ENCODE assay signal across 1 cellular context in the genomic region with DNA sequence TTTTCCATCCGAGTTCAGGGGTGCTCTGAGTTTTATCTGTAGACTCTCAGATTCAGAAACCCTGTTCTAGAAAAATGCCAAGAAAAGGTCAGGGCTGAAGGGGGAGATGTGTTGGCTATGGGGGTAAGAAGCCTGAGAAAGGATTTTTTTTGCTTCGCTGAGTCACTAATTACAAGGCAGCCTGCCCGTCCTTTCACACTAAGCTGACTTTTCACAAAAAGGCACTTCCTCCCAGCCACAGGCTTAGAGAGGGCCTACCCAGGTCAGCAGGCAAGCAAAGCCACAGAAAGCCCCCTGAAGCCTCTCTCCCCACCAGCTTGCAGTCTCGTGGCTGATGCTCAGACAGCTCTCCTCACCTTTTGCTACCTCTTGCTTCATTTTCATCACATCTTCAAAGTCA.
TF ChIP-seq lines count a peak whose summit lies in the region.

No MANE protein-coding gene starts in this region.

TF ChIP-seq in GM12878, 131 proteins besides CTCF, POLR2A, EP300 and RAD21 (continued from another document and continues in another):
- TF ChIP-seq, protein P1, sequence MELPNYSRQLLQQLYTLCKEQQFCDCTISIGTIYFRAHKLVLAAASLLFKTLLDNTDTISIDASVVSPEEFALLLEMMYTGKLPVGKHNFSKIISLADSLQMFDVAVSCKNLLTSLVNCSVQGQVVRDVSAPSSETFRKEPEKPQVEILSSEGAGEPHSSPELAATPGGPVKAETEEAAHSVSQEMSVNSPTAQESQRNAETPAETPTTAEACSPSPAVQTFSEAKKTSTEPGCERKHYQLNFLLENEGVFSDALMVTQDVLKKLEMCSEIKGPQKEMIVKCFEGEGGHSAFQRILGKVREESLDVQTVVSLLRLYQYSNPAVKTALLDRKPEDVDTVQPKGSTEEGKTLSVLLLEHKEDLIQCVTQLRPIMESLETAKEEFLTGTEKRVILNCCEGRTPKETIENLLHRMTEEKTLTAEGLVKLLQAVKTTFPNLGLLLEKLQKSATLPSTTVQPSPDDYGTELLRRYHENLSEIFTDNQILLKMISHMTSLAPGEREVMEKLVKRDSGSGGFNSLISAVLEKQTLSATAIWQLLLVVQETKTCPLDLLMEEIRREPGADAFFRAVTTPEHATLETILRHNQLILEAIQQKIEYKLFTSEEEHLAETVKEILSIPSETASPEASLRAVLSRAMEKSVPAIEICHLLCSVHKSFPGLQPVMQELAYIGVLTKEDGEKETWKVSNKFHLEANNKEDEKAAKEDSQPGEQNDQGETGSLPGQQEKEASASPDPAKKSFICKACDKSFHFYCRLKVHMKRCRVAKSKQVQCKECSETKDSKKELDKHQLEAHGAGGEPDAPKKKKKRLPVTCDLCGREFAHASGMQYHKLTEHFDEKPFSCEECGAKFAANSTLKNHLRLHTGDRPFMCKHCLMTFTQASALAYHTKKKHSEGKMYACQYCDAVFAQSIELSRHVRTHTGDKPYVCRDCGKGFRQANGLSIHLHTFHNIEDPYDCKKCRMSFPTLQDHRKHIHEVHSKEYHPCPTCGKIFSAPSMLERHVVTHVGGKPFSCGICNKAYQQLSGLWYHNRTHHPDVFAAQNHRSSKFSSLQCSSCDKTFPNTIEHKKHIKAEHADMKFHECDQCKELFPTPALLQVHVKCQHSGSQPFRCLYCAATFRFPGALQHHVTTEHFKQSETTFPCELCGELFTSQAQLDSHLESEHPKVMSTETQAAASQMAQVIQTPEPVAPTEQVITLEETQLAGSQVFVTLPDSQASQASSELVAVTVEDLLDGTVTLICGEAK (IDR thresholded peaks at IDR 0.05; ENCODE audit: borderline replicate concordance): no peak
- TF ChIP-seq, protein P2, sequence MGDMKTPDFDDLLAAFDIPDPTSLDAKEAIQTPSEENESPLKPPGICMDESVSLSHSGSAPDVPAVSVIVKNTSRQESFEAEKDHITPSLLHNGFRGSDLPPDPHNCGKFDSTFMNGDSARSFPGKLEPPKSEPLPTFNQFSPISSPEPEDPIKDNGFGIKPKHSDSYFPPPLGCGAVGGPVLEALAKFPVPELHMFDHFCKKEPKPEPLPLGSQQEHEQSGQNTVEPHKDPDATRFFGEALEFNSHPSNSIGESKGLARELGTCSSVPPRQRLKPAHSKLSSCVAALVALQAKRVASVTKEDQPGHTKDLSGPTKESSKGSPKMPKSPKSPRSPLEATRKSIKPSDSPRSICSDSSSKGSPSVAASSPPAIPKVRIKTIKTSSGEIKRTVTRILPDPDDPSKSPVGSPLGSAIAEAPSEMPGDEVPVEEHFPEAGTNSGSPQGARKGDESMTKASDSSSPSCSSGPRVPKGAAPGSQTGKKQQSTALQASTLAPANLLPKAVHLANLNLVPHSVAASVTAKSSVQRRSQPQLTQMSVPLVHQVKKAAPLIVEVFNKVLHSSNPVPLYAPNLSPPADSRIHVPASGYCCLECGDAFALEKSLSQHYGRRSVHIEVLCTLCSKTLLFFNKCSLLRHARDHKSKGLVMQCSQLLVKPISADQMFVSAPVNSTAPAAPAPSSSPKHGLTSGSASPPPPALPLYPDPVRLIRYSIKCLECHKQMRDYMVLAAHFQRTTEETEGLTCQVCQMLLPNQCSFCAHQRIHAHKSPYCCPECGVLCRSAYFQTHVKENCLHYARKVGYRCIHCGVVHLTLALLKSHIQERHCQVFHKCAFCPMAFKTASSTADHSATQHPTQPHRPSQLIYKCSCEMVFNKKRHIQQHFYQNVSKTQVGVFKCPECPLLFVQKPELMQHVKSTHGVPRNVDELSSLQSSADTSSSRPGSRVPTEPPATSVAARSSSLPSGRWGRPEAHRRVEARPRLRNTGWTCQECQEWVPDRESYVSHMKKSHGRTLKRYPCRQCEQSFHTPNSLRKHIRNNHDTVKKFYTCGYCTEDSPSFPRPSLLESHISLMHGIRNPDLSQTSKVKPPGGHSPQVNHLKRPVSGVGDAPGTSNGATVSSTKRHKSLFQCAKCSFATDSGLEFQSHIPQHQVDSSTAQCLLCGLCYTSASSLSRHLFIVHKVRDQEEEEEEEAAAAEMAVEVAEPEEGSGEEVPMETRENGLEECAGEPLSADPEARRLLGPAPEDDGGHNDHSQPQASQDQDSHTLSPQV (IDR thresholded peaks at IDR 0.05): no peak
- TF ChIP-seq TAF1 (IDR thresholded peaks at IDR 0.05; ENCODE audit: borderline replicate concordance, low read depth, low read length) (no peak), MYB (IDR thresholded peaks at IDR 0.05; ENCODE audit: borderline replicate concordance, low read depth, low read length) (no peak), IKZF1 (conservative IDR thresholded peaks at IDR 0.05) (peak; percentile 25; the same call in 1 of the 2 replicates), SUPT20H (IDR thresholded peaks at IDR 0.05; ENCODE audit: borderline replicate concordance, control insufficient read depth, low read depth, low read length) (no peak), SUZ12 (IDR thresholded peaks at IDR 0.05; ENCODE audit: unreplicated experiment) (no peak), YY1 (IDR thresholded peaks at IDR 0.05; ENCODE audit: low read depth, low read length) (no peak), CBX3 (IDR thresholded peaks at IDR 0.05; ENCODE audit: borderline replicate concordance, low read depth) (no peak), SMARCA5 (IDR thresholded peaks at IDR 0.05) (peak; percentile 35; the same call in 1 of the 2 replicates), PAX8 (IDR thresholded peaks at IDR 0.05) (no peak), CBFB (IDR thresholded peaks at IDR 0.05; ENCODE audit: low read depth) (no peak), HDAC6 (IDR thresholded peaks at IDR 0.05; ENCODE audit: unreplicated experiment) (no peak), PML (IDR thresholded peaks at IDR 0.05; ENCODE audit: low read length) (no peak), SRF (IDR thresholded peaks at IDR 0.05; ENCODE audit: low read depth in 2 of 2, low read length in 2 of 2) (no peak), FOXK2 (IDR thresholded peaks at IDR 0.05) (no peak), HDGF (IDR thresholded peaks at IDR 0.05) (no peak), SIN3A (IDR thresholded peaks at IDR 0.05; ENCODE audit: low read depth, low read length) (no peak), CEBPB (IDR thresholded peaks at IDR 0.05; ENCODE audit: borderline replicate concordance in 1 of 2, low read depth in 2 of 2, low read length in 2 of 2) (no peak; a peak in 1 of 4 replicates), MTA3 (IDR thresholded peaks at IDR 0.05; ENCODE audit: borderline replicate concordance, low read length) (no peak), BRCA1 (IDR thresholded peaks at IDR 0.05; ENCODE audit: low read depth, low read length) (no peak), RAD51 (IDR thresholded peaks at IDR 0.05) (no peak), ZNF274 (IDR thresholded peaks at IDR 0.05; ENCODE audit: insufficient read depth, insufficient read length) (no peak), TCF12 (IDR thresholded peaks at IDR 0.05; ENCODE audit: low read depth, low read length) (no peak)
- TF ChIP-seq, protein P3, sequence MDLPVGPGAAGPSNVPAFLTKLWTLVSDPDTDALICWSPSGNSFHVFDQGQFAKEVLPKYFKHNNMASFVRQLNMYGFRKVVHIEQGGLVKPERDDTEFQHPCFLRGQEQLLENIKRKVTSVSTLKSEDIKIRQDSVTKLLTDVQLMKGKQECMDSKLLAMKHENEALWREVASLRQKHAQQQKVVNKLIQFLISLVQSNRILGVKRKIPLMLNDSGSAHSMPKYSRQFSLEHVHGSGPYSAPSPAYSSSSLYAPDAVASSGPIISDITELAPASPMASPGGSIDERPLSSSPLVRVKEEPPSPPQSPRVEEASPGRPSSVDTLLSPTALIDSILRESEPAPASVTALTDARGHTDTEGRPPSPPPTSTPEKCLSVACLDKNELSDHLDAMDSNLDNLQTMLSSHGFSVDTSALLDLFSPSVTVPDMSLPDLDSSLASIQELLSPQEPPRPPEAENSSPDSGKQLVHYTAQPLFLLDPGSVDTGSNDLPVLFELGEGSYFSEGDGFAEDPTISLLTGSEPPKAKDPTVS (IDR thresholded peaks at IDR 0.05; ENCODE audit: low read depth, low read length): no peak
- TF ChIP-seq, protein P4, sequence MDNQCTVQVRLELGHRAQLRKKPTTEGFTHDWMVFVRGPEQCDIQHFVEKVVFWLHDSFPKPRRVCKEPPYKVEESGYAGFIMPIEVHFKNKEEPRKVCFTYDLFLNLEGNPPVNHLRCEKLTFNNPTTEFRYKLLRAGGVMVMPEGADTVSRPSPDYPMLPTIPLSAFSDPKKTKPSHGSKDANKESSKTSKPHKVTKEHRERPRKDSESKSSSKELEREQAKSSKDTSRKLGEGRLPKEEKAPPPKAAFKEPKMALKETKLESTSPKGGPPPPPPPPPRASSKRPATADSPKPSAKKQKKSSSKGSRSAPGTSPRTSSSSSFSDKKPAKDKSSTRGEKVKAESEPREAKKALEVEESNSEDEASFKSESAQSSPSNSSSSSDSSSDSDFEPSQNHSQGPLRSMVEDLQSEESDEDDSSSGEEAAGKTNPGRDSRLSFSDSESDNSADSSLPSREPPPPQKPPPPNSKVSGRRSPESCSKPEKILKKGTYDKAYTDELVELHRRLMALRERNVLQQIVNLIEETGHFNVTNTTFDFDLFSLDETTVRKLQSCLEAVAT (IDR thresholded peaks at IDR 0.05): no peak
- TF ChIP-seq, protein P5, sequence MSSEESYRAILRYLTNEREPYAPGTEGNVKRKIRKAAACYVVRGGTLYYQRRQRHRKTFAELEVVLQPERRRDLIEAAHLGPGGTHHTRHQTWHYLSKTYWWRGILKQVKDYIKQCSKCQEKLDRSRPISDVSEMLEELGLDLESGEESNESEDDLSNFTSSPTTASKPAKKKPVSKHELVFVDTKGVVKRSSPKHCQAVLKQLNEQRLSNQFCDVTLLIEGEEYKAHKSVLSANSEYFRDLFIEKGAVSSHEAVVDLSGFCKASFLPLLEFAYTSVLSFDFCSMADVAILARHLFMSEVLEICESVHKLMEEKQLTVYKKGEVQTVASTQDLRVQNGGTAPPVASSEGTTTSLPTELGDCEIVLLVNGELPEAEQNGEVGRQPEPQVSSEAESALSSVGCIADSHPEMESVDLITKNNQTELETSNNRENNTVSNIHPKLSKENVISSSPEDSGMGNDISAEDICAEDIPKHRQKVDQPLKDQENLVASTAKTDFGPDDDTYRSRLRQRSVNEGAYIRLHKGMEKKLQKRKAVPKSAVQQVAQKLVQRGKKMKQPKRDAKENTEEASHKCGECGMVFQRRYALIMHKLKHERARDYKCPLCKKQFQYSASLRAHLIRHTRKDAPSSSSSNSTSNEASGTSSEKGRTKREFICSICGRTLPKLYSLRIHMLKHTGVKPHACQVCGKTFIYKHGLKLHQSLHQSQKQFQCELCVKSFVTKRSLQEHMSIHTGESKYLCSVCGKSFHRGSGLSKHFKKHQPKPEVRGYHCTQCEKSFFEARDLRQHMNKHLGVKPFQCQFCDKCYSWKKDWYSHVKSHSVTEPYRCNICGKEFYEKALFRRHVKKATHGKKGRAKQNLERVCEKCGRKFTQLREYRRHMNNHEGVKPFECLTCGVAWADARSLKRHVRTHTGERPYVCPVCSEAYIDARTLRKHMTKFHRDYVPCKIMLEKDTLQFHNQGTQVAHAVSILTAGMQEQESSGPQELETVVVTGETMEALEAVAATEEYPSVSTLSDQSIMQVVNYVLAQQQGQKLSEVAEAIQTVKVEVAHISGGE (CRISPR knock-in tag; IDR thresholded peaks at IDR 0.05): no peak
- TF ChIP-seq, protein P6, sequence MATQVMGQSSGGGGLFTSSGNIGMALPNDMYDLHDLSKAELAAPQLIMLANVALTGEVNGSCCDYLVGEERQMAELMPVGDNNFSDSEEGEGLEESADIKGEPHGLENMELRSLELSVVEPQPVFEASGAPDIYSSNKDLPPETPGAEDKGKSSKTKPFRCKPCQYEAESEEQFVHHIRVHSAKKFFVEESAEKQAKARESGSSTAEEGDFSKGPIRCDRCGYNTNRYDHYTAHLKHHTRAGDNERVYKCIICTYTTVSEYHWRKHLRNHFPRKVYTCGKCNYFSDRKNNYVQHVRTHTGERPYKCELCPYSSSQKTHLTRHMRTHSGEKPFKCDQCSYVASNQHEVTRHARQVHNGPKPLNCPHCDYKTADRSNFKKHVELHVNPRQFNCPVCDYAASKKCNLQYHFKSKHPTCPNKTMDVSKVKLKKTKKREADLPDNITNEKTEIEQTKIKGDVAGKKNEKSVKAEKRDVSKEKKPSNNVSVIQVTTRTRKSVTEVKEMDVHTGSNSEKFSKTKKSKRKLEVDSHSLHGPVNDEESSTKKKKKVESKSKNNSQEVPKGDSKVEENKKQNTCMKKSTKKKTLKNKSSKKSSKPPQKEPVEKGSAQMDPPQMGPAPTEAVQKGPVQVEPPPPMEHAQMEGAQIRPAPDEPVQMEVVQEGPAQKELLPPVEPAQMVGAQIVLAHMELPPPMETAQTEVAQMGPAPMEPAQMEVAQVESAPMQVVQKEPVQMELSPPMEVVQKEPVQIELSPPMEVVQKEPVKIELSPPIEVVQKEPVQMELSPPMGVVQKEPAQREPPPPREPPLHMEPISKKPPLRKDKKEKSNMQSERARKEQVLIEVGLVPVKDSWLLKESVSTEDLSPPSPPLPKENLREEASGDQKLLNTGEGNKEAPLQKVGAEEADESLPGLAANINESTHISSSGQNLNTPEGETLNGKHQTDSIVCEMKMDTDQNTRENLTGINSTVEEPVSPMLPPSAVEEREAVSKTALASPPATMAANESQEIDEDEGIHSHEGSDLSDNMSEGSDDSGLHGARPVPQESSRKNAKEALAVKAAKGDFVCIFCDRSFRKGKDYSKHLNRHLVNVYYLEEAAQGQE (IDR thresholded peaks at IDR 0.05; ENCODE audit: low read depth, low read length): no peak
- TF ChIP-seq, protein P7, sequence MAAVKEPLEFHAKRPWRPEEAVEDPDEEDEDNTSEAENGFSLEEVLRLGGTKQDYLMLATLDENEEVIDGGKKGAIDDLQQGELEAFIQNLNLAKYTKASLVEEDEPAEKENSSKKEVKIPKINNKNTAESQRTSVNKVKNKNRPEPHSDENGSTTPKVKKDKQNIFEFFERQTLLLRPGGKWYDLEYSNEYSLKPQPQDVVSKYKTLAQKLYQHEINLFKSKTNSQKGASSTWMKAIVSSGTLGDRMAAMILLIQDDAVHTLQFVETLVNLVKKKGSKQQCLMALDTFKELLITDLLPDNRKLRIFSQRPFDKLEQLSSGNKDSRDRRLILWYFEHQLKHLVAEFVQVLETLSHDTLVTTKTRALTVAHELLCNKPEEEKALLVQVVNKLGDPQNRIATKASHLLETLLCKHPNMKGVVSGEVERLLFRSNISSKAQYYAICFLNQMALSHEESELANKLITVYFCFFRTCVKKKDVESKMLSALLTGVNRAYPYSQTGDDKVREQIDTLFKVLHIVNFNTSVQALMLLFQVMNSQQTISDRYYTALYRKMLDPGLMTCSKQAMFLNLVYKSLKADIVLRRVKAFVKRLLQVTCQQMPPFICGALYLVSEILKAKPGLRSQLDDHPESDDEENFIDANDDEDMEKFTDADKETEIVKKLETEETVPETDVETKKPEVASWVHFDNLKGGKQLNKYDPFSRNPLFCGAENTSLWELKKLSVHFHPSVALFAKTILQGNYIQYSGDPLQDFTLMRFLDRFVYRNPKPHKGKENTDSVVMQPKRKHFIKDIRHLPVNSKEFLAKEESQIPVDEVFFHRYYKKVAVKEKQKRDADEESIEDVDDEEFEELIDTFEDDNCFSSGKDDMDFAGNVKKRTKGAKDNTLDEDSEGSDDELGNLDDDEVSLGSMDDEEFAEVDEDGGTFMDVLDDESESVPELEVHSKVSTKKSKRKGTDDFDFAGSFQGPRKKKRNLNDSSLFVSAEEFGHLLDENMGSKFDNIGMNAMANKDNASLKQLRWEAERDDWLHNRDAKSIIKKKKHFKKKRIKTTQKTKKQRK (IDR thresholded peaks at IDR 0.05; ENCODE audit: low read depth, low read length): no peak
